1 cellular context compared by ENCODE assay signal in the genomic region with DNA sequence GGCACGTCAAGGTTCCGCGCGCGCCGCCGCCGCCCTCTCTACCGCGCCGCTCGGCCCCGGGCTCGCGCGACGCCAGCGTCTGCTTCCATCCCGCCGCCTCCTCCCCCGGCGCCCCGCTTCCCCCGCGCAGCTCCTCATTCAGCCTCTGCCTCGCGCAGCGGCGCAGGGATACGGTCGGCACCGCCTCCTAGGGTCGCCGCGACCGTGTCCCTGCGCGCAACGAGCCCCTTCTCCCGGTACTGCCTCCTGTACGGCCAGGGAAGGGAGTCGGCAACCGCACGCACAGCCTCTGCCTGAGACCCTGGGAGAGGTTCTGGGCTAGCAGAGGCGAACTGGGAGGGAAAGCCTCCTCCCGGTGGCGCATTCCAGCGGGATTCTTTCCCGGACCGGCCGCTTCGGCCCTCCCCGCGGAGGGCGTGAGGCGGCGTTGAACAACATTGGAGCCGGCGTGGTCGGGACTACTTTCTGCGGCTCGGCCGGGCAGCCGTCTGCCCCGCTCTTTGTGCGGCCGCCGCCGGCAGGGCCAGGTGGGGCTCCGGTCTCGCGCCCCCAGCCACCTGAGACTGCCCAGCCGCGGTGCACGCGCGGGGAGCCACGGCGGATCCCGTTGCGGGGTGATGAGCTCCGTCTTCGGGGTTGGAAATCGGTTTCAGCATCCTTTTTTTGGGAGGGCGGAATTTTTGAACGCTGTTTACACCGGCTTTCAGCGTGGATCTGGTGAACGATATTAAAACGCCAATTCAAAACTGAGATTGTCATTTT.
TF ChIP-seq lines count a peak whose summit lies in the region.

LRP6 (minus strand) TSS at position 172 of the 762 bp plus-strand sequence. CDS start 309 bp downstream, outside the sequence.

TF ChIP-seq in K562, 482 proteins besides CTCF, POLR2A, EP300 and RAD21 (continued from another document and continues in another):
- no peak; the same call in 1 of the 2 replicates for TF ChIP-seq ARID4B (CRISPR knock-in tag; IDR thresholded peaks at IDR 0.05)
- TF ChIP-seq ZBTB2 (IDR thresholded peaks at IDR 0.05), result peak; percentile 90
- TF ChIP-seq ZFP36 (IDR thresholded peaks at IDR 0.05; ENCODE audit: low read depth, low read length, partially characterized antibody), result no peak
- TF ChIP-seq RBM39 (optimal IDR thresholded peaks at IDR 0.05; ENCODE audit: low read depth, low read length), result no peak
- no peak for TF ChIP-seq ZNF785 (CRISPR knock-in tag; IDR thresholded peaks at IDR 0.05)
- no peak for TF ChIP-seq ZNF780A (CRISPR knock-in tag; IDR thresholded peaks at IDR 0.05)
- no peak for TF ChIP-seq WHSC1 (IDR thresholded peaks at IDR 0.05; ENCODE audit: low read length)
- peak; percentile 43; the same call in 1 of the 2 replicates for TF ChIP-seq CREM (IDR thresholded peaks at IDR 0.05; ENCODE audit: low read depth)
- TF ChIP-seq POLR2G (IDR thresholded peaks at IDR 0.05; ENCODE audit: low read depth, low read length), result peak; percentile 96
- TF ChIP-seq MED1 (CRISPR knock-in tag; IDR thresholded peaks at IDR 0.05; ENCODE audit: borderline replicate concordance), result no peak
- no peak for TF ChIP-seq ZNF24 (IDR thresholded peaks at IDR 0.05)
- TF ChIP-seq U2AF2 (optimal IDR thresholded peaks at IDR 0.05; ENCODE audit: low read depth, low read length), result no peak
- TF ChIP-seq THRAP3 (IDR thresholded peaks at IDR 0.05; ENCODE audit: borderline replicate concordance), result no peak
- TF ChIP-seq SRSF9 (IDR thresholded peaks at IDR 0.05; ENCODE audit: borderline replicate concordance, low read depth, low read length), result no peak
- TF ChIP-seq ZNF644 (tag; IDR thresholded peaks at IDR 0.05; ENCODE audit: low read depth), result no peak
- no peak for TF ChIP-seq ARID3B (CRISPR knock-in tag; IDR thresholded peaks at IDR 0.05; ENCODE audit: borderline replicate concordance)
- TF ChIP-seq YY1 (IDR thresholded peaks at IDR 0.05; ENCODE audit: borderline replicate concordance in 1 of 3, control insufficient read depth in 1 of 3, extremely low read depth in 1 of 3, insufficient read depth in 3 of 3, insufficient read length in 1 of 3, insufficient replicate concordance in 2 of 3, low read depth in 1 of 3, low read length in 2 of 3), result peak in 2 of 3 experiments; percentile 13 to 78
- TF ChIP-seq ZNF57 (CRISPR knock-in tag; IDR thresholded peaks at IDR 0.05), result no peak
- TF ChIP-seq HDAC8 (tag; IDR thresholded peaks at IDR 0.05), result no peak
- TF ChIP-seq SRSF1 (IDR thresholded peaks at IDR 0.05; ENCODE audit: low read depth, low read length), result no peak
- TF ChIP-seq MAZ (CRISPR knock-in tag; conservative IDR thresholded peaks at IDR 0.05 in 1 of 2, IDR thresholded peaks at IDR 0.05 in 1 of 2), result peak; percentile 92 to 99
- TF ChIP-seq SAFB (IDR thresholded peaks at IDR 0.05; ENCODE audit: borderline replicate concordance, low read depth, low read length), result no peak
- peak; percentile 98 for TF ChIP-seq MTA3 (IDR thresholded peaks at IDR 0.05; ENCODE audit: borderline replicate concordance)
- no peak for TF ChIP-seq XRCC4 (IDR thresholded peaks at IDR 0.05; ENCODE audit: extremely low read depth, insufficient read depth, insufficient read length)
- TF ChIP-seq ZNF280A (IDR thresholded peaks at IDR 0.05; ENCODE audit: low read depth, partially characterized antibody), result no peak
- no peak for TF ChIP-seq ARID2 (IDR thresholded peaks at IDR 0.05)
- TF ChIP-seq ZC3H11A (IDR thresholded peaks at IDR 0.05; ENCODE audit: low read depth, low read length), result no peak
- no peak for TF ChIP-seq KAT2B (IDR thresholded peaks at IDR 0.05; ENCODE audit: low read depth, low read length)
- no peak for TF ChIP-seq ETS2 (tag; IDR thresholded peaks at IDR 0.05; ENCODE audit: borderline replicate concordance, poor library complexity, severe bottlenecking)
- no peak for TF ChIP-seq PML (IDR thresholded peaks at IDR 0.05; ENCODE audit: low read length)
- TF ChIP-seq EWSR1 (IDR thresholded peaks at IDR 0.05; ENCODE audit: borderline replicate concordance, low read depth, partially characterized antibody), result no peak
- no peak for TF ChIP-seq STAT5B (CRISPR knock-in tag; IDR thresholded peaks at IDR 0.05)
- 0 out of 2 replicates have a peak, but pooled peaks have one; percentile 33 for TF ChIP-seq SMARCE1 (IDR thresholded peaks at IDR 0.05)
- TF ChIP-seq ZBTB1 (CRISPR knock-in tag; IDR thresholded peaks at IDR 0.05; ENCODE audit: borderline replicate concordance, low read depth), result no peak
- 0 out of 2 replicates have a peak, but pooled peaks have one; percentile 32 for TF ChIP-seq ZNF583 (CRISPR knock-in tag; IDR thresholded peaks at IDR 0.05)
- TF ChIP-seq TAL1 (IDR thresholded peaks at IDR 0.05), result peak; percentile 22; the same call in 1 of the 2 replicates
- no peak for TF ChIP-seq PHB (CRISPR knock-in tag; IDR thresholded peaks at IDR 0.05)
- TF ChIP-seq RFX5 (IDR thresholded peaks at IDR 0.05; ENCODE audit: low read depth, low read length), result no peak
- no peak for TF ChIP-seq ZNF232 (CRISPR knock-in tag; IDR thresholded peaks at IDR 0.05)
- no peak for TF ChIP-seq HDAC6 (IDR thresholded peaks at IDR 0.05; ENCODE audit: low read depth, low read length)
- TF ChIP-seq POLR3A (IDR thresholded peaks at IDR 0.05; ENCODE audit: borderline replicate concordance, extremely low read depth, insufficient read depth, insufficient read length), result no peak
- TF ChIP-seq ZNF589 (CRISPR knock-in tag; IDR thresholded peaks at IDR 0.05; ENCODE audit: low read depth), result no peak
- no peak for TF ChIP-seq MECOM (CRISPR knock-in tag; IDR thresholded peaks at IDR 0.05)
- no peak for TF ChIP-seq CBFA2T2 (conservative IDR thresholded peaks at IDR 0.05)
- TF ChIP-seq NCOA2 (IDR thresholded peaks at IDR 0.05; ENCODE audit: partially characterized antibody in 2 of 2), result no peak
- no peak for TF ChIP-seq ZNF551 (CRISPR knock-in tag; IDR thresholded peaks at IDR 0.05)
- 0 out of 2 replicates have a peak, but pooled peaks have one; percentile 21 for TF ChIP-seq RNF2 (IDR thresholded peaks at IDR 0.05)
- no peak for TF ChIP-seq MXI1 (IDR thresholded peaks at IDR 0.05; ENCODE audit: low read depth, low read length)
- TF ChIP-seq SMAD1 (IDR thresholded peaks at IDR 0.05; ENCODE audit: low read depth, low read length, partially characterized antibody), result no peak
- peak; percentile 94 for TF ChIP-seq EP400 (IDR thresholded peaks at IDR 0.05)
- no peak for TF ChIP-seq BRF2 (IDR thresholded peaks at IDR 0.05; ENCODE audit: borderline replicate concordance, insufficient read depth, insufficient read length)
- no peak for TF ChIP-seq ELK1 (CRISPR knock-in tag; IDR thresholded peaks at IDR 0.05)
- TF ChIP-seq PRDM10 (IDR thresholded peaks at IDR 0.05; ENCODE audit: partially characterized antibody), result no peak
